Comparison of ENCODE assay signal across 1 cellular context in genomic region chr5:122333564-122333963, GRCh38.
TF ChIP-seq lines count a peak whose summit lies in the region.

No MANE protein-coding gene starts in this region.

TF ChIP-seq in GM23338, 12 proteins besides CTCF, POLR2A, EP300 and RAD21:
- TF ChIP-seq ZNF462 (CRISPR knock-in tag; IDR thresholded peaks at IDR 0.05) (no peak), EZH2 (IDR thresholded peaks at IDR 0.05; ENCODE audit: low read depth, unreplicated experiment) (no peak), ZNF114 (CRISPR knock-in tag; IDR thresholded peaks at IDR 0.05) (no peak), REST (IDR thresholded peaks at IDR 0.05; ENCODE audit: unreplicated experiment) (no peak), ETS1 (IDR thresholded peaks at IDR 0.05) (no peak), NANOG (IDR thresholded peaks at IDR 0.05; ENCODE audit: borderline replicate concordance) (no peak), ZNF331 (CRISPR knock-in tag; IDR thresholded peaks at IDR 0.05; ENCODE audit: low read depth) (no peak), POLR2AphosphoS5 (IDR thresholded peaks at IDR 0.05; ENCODE audit: low read depth) (no peak), STAT1 (IDR thresholded peaks at IDR 0.05; ENCODE audit: unreplicated experiment) (no peak), JUNB (IDR thresholded peaks at IDR 0.05; ENCODE audit: unreplicated experiment) (no peak), CREB1 (CRISPR knock-in tag; IDR thresholded peaks at IDR 0.05; ENCODE audit: low read depth) (no peak), EZH2phosphoT487 (IDR thresholded peaks at IDR 0.05; ENCODE audit: unreplicated experiment) (no peak)
